ENCODE assay signal across 10 cellular contexts in the genomic region with DNA sequence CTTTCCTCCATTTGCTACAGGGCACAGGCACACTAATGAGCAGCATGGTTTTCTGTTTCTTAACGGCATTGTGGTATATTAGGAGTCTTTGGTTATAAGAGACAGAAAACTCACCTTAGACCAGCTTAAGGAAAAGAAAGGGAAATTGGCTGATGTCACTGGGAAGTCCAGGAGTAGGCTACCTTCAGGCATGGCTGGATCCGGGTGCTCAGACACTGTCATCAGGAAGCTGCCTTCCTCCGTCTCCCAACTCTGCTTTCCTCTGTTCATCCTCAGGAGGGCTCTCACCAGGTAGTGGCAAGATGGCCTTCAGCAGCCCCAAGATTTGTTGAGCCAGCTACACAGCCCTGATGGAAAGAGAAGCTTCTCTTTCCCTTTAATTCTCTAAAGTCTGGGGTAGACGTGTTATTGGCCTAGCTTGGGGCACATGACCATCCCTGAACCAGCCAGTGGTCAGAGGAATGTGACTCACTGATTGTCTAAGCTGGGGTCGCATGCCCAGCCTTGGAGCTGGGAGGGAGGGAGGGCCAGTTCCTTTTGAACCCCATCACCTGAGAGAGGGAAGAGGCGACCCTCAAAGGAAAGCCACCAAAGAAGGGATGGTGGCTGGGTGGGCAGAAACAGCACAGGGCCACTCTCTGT.
"Had no signal": no experiment of that assay in that cellular context is flagged by ENCODE, and none has a peak within 500 bp of the region (broad histone marks: within the 10 kb centered on the region; RNA-seq: fewer than 3 reads in every experiment).

No MANE protein-coding gene starts in this region.

- H3K27me3 Mint-ChIP-seq: activated CD4-positive, alpha-beta T cell treated with anti-CD3 and anti-CD28 coated beads, Interleukin-2, amount 10 ng/mL, durations not matched to agents 24 days and 14 days; stimulated activated naive B cell treated with anti-CD40 and anti-IgM and Interleukin-4, amounts not matched to agents 10 μg/mL and 1 μg/mL and 100 μg/mL, for 72 hours had no signal

- H3K9me3 ChIP-seq: colonic mucosa, pancreas, transverse colon had no signal

- H3K27ac Mint-ChIP-seq: stimulated activated naive B cell treated with anti-CD40 and anti-IgM and Interleukin-4, amounts not matched to agents 10 μg/mL and 1 μg/mL and 100 μg/mL, for 72 hours had no signal

- H3K4me1 ChIP-seq: pancreas had no signal

- ATAC-seq: esophagus mucosa; pancreas; stimulated activated naive B cell treated with anti-CD40 and anti-IgM and Interleukin-4, amounts not matched to agents 10 μg/mL and 1 μg/mL and 100 μg/mL, for 72 hours had no signal

- H3K4me3 Mint-ChIP-seq: activated CD4-positive, alpha-beta T cell treated with anti-CD3 and anti-CD28 coated beads, Interleukin-2, amount 10 ng/mL, durations not matched to agents 24 days and 14 days; stimulated activated naive B cell treated with anti-CD40 and anti-IgM and Interleukin-4, amounts not matched to agents 10 μg/mL and 1 μg/mL and 100 μg/mL, for 72 hours had no signal

- H3K27me3 ChIP-seq: colonic mucosa, pancreas, transverse colon had no signal

- H3K9me3 Mint-ChIP-seq: activated CD4-positive, alpha-beta T cell treated with anti-CD3 and anti-CD28 coated beads, Interleukin-2, amount 10 ng/mL, durations not matched to agents 24 days and 14 days; stimulated activated naive B cell treated with anti-CD40 and anti-IgM and Interleukin-4, amounts not matched to agents 10 μg/mL and 1 μg/mL and 100 μg/mL, for 72 hours had no signal

- H3K4me3 ChIP-seq: colonic mucosa, pancreas, SK-N-MC, transverse colon had no signal

- H3K27ac ChIP-seq: colonic mucosa, pancreas, SK-N-MC, transverse colon had no signal

- H3K36me3 ChIP-seq: colonic mucosa had no signal

- DNase-seq: activated CD4-positive, alpha-beta T cell treated with anti-CD3 and anti-CD28 coated beads, Interleukin-2, amount 10 ng/mL, durations not matched to agents 24 days and 14 days; activated CD8-positive, alpha-beta memory T cell treated with anti-CD3 and anti-CD28 coated beads for 24 hours; activated naive CD4-positive, alpha-beta T cell treated with anti-CD3 and anti-CD28 coated beads, Interleukin-2, amount 50 U/mL, for 16 hours; colonic mucosa; pancreas; stimulated activated naive B cell treated with anti-CD40 and anti-IgM and Interleukin-4, amounts not matched to agents 10 μg/mL and 1 μg/mL and 100 μg/mL, for 72 hours; substantia nigra; transverse colon had no signal
